22 cellular contexts compared by ENCODE assay signal in the genomic region with DNA sequence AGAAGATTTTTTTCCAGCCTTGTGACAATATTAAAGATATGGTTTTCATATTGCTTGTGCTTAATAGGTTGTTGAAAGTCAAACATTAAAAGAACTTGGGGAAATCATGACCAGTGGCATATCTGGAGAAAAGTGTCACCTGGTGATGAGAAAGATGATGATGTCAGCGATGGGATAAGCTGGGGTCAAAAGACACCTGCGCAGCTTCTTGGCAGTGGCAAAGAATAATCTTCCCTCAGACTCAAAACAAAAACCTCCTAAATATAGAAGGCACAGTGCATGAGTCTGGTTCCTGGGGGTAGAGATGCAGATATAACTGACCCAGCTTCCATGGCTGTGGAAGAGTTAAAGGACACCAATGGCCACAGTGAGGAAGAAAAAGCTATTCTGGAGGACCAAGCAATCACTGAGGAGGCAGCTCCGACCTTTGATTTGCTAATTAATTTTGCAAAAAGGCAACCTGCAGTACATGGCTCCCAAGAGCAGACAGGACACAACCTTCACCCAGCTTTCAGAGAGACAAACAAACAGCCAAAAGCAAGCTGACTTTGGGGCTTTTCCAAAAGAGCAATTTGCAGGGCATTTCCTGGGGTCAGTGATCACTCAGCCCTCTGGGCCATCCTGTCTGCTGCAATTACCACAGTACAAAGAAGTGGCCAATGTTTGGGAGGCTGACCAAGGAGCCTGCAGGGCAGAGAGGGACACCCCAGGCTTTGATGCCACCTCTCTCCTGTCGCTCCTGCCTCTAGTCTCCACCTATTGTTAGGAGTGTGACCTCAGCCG. TPM values are rescaled to one million over a fixed set of nuclear protein-coding genes. Genes with fewer than 3 reads are reported as not detected.
"Had no signal": no experiment of that assay in that cellular context is flagged by ENCODE, and none has a peak within 500 bp of the region (broad histone marks: within the 10 kb centered on the region; RNA-seq: fewer than 3 reads in every experiment).

No MANE protein-coding gene starts in this region.

- H3K4me3 Mint-ChIP-seq: activated naive CD4-positive, alpha-beta T cell treated with anti-CD3 and anti-CD28 coated beads for 36 hours; activated T-cell treated with anti-CD3 and anti-CD28 coated beads, Interleukin-2, amount 50 U/mL, for 4 hours; brain; natural killer cell; stimulated activated naive CD8-positive, alpha-beta T cell treated with anti-CD3 and anti-CD28 coated beads, Interleukin-15, Interleukin-2, amounts not matched to agents 100 ng/mL and 50 ng/mL, for 24 hours had no signal

- H3K4me1 ChIP-seq: foreskin keratinocyte, tibial nerve had no signal

- H3K27ac Mint-ChIP-seq: activated naive CD4-positive, alpha-beta T cell treated with anti-CD3 and anti-CD28 coated beads for 36 hours; brain; natural killer cell; stimulated activated naive CD8-positive, alpha-beta T cell treated with anti-CD3 and anti-CD28 coated beads, Interleukin-15, Interleukin-2, amounts not matched to agents 100 ng/mL and 50 ng/mL, for 24 hours had no signal

- DNase-seq: activated CD4-positive, alpha-beta T cell treated with anti-CD3 and anti-CD28 coated beads, Interleukin-2, amount 50 U/mL, for 1 hour; activated CD4-positive, CD25-positive, alpha-beta regulatory T cell treated with anti-CD3 and anti-CD28 coated beads, Interleukin-2, amount 50 U/mL, for 72 hours; activated CD8-positive, alpha-beta memory T cell treated with anti-CD3 and anti-CD28 coated beads, Interleukin-2, amount 50 U/mL, for 4 hours; activated naive CD4-positive, alpha-beta T cell treated with anti-CD3 and anti-CD28 coated beads for 36 hours; activated T-cell treated with anti-CD3 and anti-CD28 coated beads, Interleukin-2, amount 50 U/mL, for 4 hours; caudate nucleus; foreskin keratinocyte; hippocampal formation; left cardiac atrium; lower lobe of right lung; natural killer cell; posterior cingulate gyrus; retina had no signal

- H3K27ac ChIP-seq: foreskin keratinocyte, lower lobe of right lung, tibial nerve, VCaP had no signal

- FAIRE-seq: colon, islet of Langerhans, urothelium cell line had no signal

- H3K9me3 Mint-ChIP-seq: activated naive CD4-positive, alpha-beta T cell treated with anti-CD3 and anti-CD28 coated beads for 36 hours; activated T-cell treated with anti-CD3 and anti-CD28 coated beads, Interleukin-2, amount 50 U/mL, for 4 hours; natural killer cell; stimulated activated naive CD8-positive, alpha-beta T cell treated with anti-CD3 and anti-CD28 coated beads, Interleukin-15, Interleukin-2, amounts not matched to agents 100 ng/mL and 50 ng/mL, for 24 hours had no signal

- H3K4me1 Mint-ChIP-seq: natural killer cell had no signal

- H3K4me3 ChIP-seq: lower lobe of right lung, tibial nerve had no signal

- H3K9me3 ChIP-seq: lower lobe of right lung, tibial nerve had no signal

- ATAC-seq: activated T-cell treated with anti-CD3 and anti-CD28 coated beads, Interleukin-2, amount 50 U/mL, for 4 hours; foreskin keratinocyte; left cardiac atrium; lower lobe of right lung; natural killer cell had no signal

- H3K36me3 ChIP-seq: lower lobe of right lung, tibial nerve had no signal

- H3K36me3 Mint-ChIP-seq: brain, natural killer cell had no signal

RNA-seq across cellular contexts. Expression of a gene that starts 17.6 kb away (rescaled TPM):
- total RNA-seq: activated naive CD4-positive, alpha-beta T cell treated with anti-CD3 and anti-CD28 coated beads for 36 hours; activated T-cell treated with anti-CD3 and anti-CD28 coated beads, Interleukin-2, amount 50 U/mL, for 4 hours; epithelial cell of proximal tubule; fibroblast of lung; foreskin keratinocyte had no signal
- polyA plus RNA-seq: fibroblast of lung, foreskin keratinocyte had no signal
